In the genomic region with DNA sequence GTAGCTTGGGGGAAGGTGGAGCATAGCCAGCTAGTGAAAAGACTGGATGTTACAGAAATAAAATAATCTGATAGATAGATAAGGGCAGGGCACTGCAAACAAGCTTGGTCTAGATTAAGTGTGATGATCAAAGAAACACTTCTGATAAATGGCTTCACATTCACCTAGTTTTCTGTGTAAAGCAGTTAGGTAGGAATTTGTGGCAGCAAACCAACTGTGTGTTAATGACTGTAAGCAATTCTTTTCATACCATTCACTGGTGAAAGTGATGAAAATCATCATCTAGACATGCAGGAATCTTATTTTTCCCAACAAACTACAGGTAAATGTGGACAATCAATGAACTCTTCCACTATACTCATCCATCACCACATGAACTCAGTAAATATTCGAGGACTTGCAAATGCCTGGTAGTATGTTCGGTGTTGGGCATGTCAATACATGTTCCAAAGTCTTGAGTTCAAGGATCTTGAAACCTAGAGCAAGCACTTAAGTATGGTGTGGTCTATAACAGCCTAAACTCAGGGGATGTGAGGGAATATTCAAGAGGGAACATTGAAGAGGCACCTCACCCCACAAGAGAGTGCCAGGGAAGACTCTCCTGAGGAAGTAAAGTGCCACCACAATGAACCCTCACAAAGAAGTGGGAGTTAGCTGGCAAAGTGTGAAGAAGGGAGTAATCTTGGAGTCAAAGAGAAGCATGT, we compare ENCODE assay signal across 27 cellular contexts. TPM values are rescaled to one million over a fixed set of nuclear protein-coding genes. Genes with fewer than 3 reads are reported as not detected.
"Had no signal": no experiment of that assay in that cellular context is flagged by ENCODE, and none has a peak within 500 bp of the region (broad histone marks: within the 10 kb centered on the region; RNA-seq: fewer than 3 reads in every experiment).

No MANE protein-coding gene starts in this region.

- H3K27ac ChIP-seq: VCaP had no signal

- ATAC-seq: activated T-helper 17 cell treated with anti-CD3 and anti-CD28 coated beads, Interleukin-2, amount 50 U/mL, for 72 hours; T-helper 17 cell had no signal

- DNase-seq: activated CD4-positive, alpha-beta memory T cell treated with anti-CD3 and anti-CD28 coated beads for 36 hours; activated CD4-positive, alpha-beta T cell treated with anti-CD3 and anti-CD28 coated beads, Interleukin-2, amount 10 ng/mL, durations not matched to agents 7 days and 5 days; activated CD4-positive, CD25-positive, alpha-beta regulatory T cell; activated CD8-positive, alpha-beta memory T cell treated with anti-CD3 and anti-CD28 coated beads for 24 hours; activated gamma-delta T cell; activated naive CD4-positive, alpha-beta T cell treated with anti-CD3 and anti-CD28 coated beads for 36 hours; activated T-cell treated with anti-CD3 and anti-CD28 coated beads for 4 hours; activated T-cell treated with anti-CD3 and anti-CD28 coated beads, Interleukin-2, amount 50 U/mL, for 48 hours; amygdala; central memory CD4-positive, alpha-beta T cell; Karpas-422; NCI-H1105 treated with DMSO at 0.1 percent for 48 hours; NCI-H1436 treated with DMSO at 0.1 percent for 48 hours; NCI-H187 treated with DMSO at 0.1 percent for 48 hours; NCI-H2081 treated with DMSO at 0.1 percent for 48 hours; NCI-H2171 treated with DMSO at 0.1 percent for 48 hours; NCI-H226; NCI-H526; NCI-H82; SIG-M5; T-helper 17 cell; T1000 had no signal

RNA-seq across cellular contexts. Expression of gene PON3, which starts 20.4 kb away (rescaled TPM):
- total RNA-seq: activated CD4-positive, alpha-beta memory T cell treated with anti-CD3 and anti-CD28 coated beads for 36 hours; activated CD4-positive, alpha-beta T cell treated with anti-CD3 and anti-CD28 coated beads, Interleukin-2, amount 10 ng/mL, durations not matched to agents 7 days and 5 days; activated naive CD4-positive, alpha-beta T cell treated with anti-CD3 and anti-CD28 coated beads for 36 hours; activated T-helper 17 cell treated with anti-CD3 and anti-CD28 coated beads, Interleukin-2, amount 50 U/mL, for 72 hours; OCI-LY7; RPMI7951; T-helper 17 cell had no signal

RNA-seq across cellular contexts. Expression of gene PON1, which starts 51.4 kb away (rescaled TPM):
- total RNA-seq: activated CD4-positive, alpha-beta memory T cell treated with anti-CD3 and anti-CD28 coated beads for 36 hours; activated CD4-positive, alpha-beta T cell treated with anti-CD3 and anti-CD28 coated beads, Interleukin-2, amount 10 ng/mL, durations not matched to agents 7 days and 5 days; activated naive CD4-positive, alpha-beta T cell treated with anti-CD3 and anti-CD28 coated beads for 36 hours; activated T-helper 17 cell treated with anti-CD3 and anti-CD28 coated beads, Interleukin-2, amount 50 U/mL, for 72 hours; NCI-H460; OCI-LY7; RPMI7951; T-helper 17 cell had no signal

RNA-seq across cellular contexts. Expression of gene PON2, which starts 59.1 kb away (rescaled TPM):
- total RNA-seq: OCI-LY7 had no signal
